10 cellular contexts compared by ENCODE assay signal in genomic region chr1:44239337-44239960, GRCh38. TPM values are rescaled to one million over a fixed set of nuclear protein-coding genes. Genes with fewer than 3 reads are reported as not detected.
DNase-seq lines count a peak whose midpoint lies in the region; ATAC-seq and TF ChIP-seq lines count a peak whose summit lies in the region.
"Had no signal": no experiment of that assay in that cellular context is flagged by ENCODE, and none has a peak within 500 bp of the region (broad histone marks: within the 10 kb centered on the region; RNA-seq: fewer than 3 reads in every experiment).

No MANE protein-coding gene starts in this region.

- intact Hi-C loops in breast epithelium (cut with DNase I; ENCODE audit: low total_unique reads), result no loop called here
- intact Hi-C loops in MCF 10A (cut with micrococcal nuclease), result no loop called here
- intact Hi-C loops in body of pancreas (cut with DNase I), result no loop called here

- CTCF ChIA-PET in MCF 10A (lab: Yijun Ruan, JAX), result interaction anchor here (0.6 to 1.4 kb wide), 3 partner anchors 22 to 355 kb away, joined by 3 to 7 read pairs (median 6); no protein-coding TSS in a partner anchor

- H2BK15ac ChIP-seq in mesenchymal stem cell (ENCODE audit: low read depth, poor library complexity, severe bottlenecking), result peak overlapping the region; percentile 38

- POLR2A ChIA-PET in MCF 10A (lab: Yijun Ruan, JAX), result no interaction called here

- H3K4me2 ChIP-seq in mesenchymal stem cell (ENCODE audit: low read length, poor library complexity, severe bottlenecking), result no peak overlapping the region

- H3K4ac ChIP-seq in mesenchymal stem cell (ENCODE audit: low read depth in 1 of 2, low read length in 2 of 2), result peak overlapping the region; percentile 55 to 57

- 26% methylated on average over 7 of the region's 8 CpGs for WGBS in mesenchymal stem cell
- 55 to 64% methylated on average over 8 of the region's 8 CpGs for WGBS in body of pancreas, 2 donors

- H3K9me3 ChIP-seq in breast epithelium (no peaks in the 10 kb centered on the region), mesenchymal stem cell (ENCODE audit: control insufficient read depth, low read length) (no peaks in the 10 kb centered on the region), body of pancreas (no peaks in the 10 kb centered on the region)
- H3K9me3 ChIP-seq: right lobe of liver had no signal

- peak overlapping the region; percentile 27 to 87 for H3K27ac ChIP-seq in breast epithelium
- peak overlapping the region; percentile 68 to 91 for H3K27ac ChIP-seq in coronary artery
- peak overlapping the region; percentile 63 for H3K27ac ChIP-seq in mesenchymal stem cell (ENCODE audit: low read length, poor library complexity, severe bottlenecking)
- H3K27ac ChIP-seq in body of pancreas, result peak overlapping the region in 1 of 4 donors; percentile 24

- H4K8ac ChIP-seq in mesenchymal stem cell (ENCODE audit: low read length), result peak overlapping the region; percentile 82

- H3K9ac ChIP-seq in mesenchymal stem cell (ENCODE audit: low read length), result peak overlapping the region; percentile 32

- no peak overlapping the region for H2AFZ ChIP-seq in mesenchymal stem cell (ENCODE audit: low read depth, low read length)

- H3K9me3 Mint-ChIP-seq in MCF 10A (ENCODE audit: unreplicated experiment), result no peaks in the 10 kb centered on the region

- H2BK12ac ChIP-seq in mesenchymal stem cell (ENCODE audit: low read length in 2 of 2), result peak overlapping the region in 1 of 2 experiments; percentile 67

- H3K36me3 Mint-ChIP-seq in MCF 10A (ENCODE audit: insufficient read depth, unreplicated experiment), result peaks cover 25% of the 10 kb centered on the region

- no peak overlapping the region for H3K4me3 Mint-ChIP-seq in MCF 10A (ENCODE audit: unreplicated experiment)

- H3K4me1 Mint-ChIP-seq in MCF 10A (ENCODE audit: insufficient read depth, unreplicated experiment), result no peaks in the 10 kb centered on the region

- H3K14ac ChIP-seq in mesenchymal stem cell (ENCODE audit: low read length in 2 of 2), result peak overlapping the region in 1 of 2 experiments; percentile 29

- no peak overlapping the region for H3K27ac Mint-ChIP-seq in MCF 10A (ENCODE audit: low read depth, unreplicated experiment)

- no peaks in the 10 kb centered on the region for H3K27me3 Mint-ChIP-seq in MCF 10A (ENCODE audit: insufficient read depth, unreplicated experiment)

- peak overlapping the region; percentile 86 for H2BK120ac ChIP-seq in mesenchymal stem cell (ENCODE audit: low read depth, low read length)

- peak overlapping the region; percentile 61 to 73 for H3K18ac ChIP-seq in mesenchymal stem cell (ENCODE audit: low read depth in 1 of 2, low read length in 2 of 2)

- ATAC-seq in body of pancreas (no peak), GM19395 (IDR thresholded peaks at IDR 0.05; ENCODE audit: unreplicated experiment) (no peak)

- H3K4me1 ChIP-seq in breast epithelium (no peaks in the 10 kb centered on the region), mesenchymal stem cell (ENCODE audit: control insufficient read depth, insufficient read depth, low read depth, low read length) (peaks cover 36% of the 10 kb centered on the region), body of pancreas (no peaks in the 10 kb centered on the region)
- H3K4me1 ChIP-seq: right lobe of liver had no signal

- TF ChIP-seq POLR2A in breast epithelium (IDR thresholded peaks at IDR 0.05) (no peak), body of pancreas (IDR thresholded peaks at IDR 0.05) (no peak)

- no peak overlapping the region for H3K23ac ChIP-seq in mesenchymal stem cell (ENCODE audit: low read length in 2 of 2)

- TF ChIP-seq CTCF in breast epithelium (IDR thresholded peaks at IDR 0.05), result no peak
- no peak for TF ChIP-seq CTCF in MCF 10A (IDR thresholded peaks at IDR 0.05; ENCODE audit: unreplicated experiment)
- TF ChIP-seq CTCF in coronary artery (IDR thresholded peaks at IDR 0.05), result no peak
- TF ChIP-seq CTCF in body of pancreas (IDR thresholded peaks at IDR 0.05), result no peak

- H3K79me1 ChIP-seq in mesenchymal stem cell (replicated peaks; ENCODE audit: low read length, poor library complexity, severe bottlenecking), result peaks cover 8% of the 10 kb centered on the region

- DNase-seq in breast epithelium (ENCODE audit: low spot score in 2 of 2), result no peak
- no peak for DNase-seq in MCF 10A (ENCODE audit: unreplicated experiment)
- no peak for DNase-seq in coronary artery (ENCODE audit: low spot score)
- peak; percentile 66 for DNase-seq in mesenchymal stem cell
- no peak for DNase-seq in body of pancreas
- DNase-seq in SIG-M5 treated with dmso at 0.1 percent for 504 hours (lab: John Stamatoyannopoulos, UW; ENCODE audit: unreplicated experiment), result no peak
- DNase-seq in middle frontal gyrus (ENCODE audit: extremely low spot score, low spot score), result no peak
- DNase-seq: Calu3, right lobe of liver had no signal

- BruUV-seq in MCF 10A (replicated peaks; lab: Mats Ljungman, UMichigan), result no TSS peak

- no peak overlapping the region for H2BK5ac ChIP-seq in mesenchymal stem cell (ENCODE audit: low read depth, low read length, poor library complexity, severe bottlenecking)

- H3K36me3 ChIP-seq in breast epithelium, result no peaks in the 10 kb centered on the region
- peaks cover 24 to 40% of the 10 kb centered on the region in 2 experiments for H3K36me3 ChIP-seq in mesenchymal stem cell (ENCODE audit: control insufficient read depth in 1 of 2, insufficient read depth in 2 of 2, low read depth in 1 of 2, low read length in 2 of 2)
- peaks cover 0 to 2% of the 10 kb centered on the region in 2 donors for H3K36me3 ChIP-seq in body of pancreas (replicated peaks in 1 of 2; ENCODE audit: insufficient read depth in 1 of 2, low read depth in 2 of 2)
- H3K36me3 ChIP-seq: right lobe of liver had no signal

- H2AK5ac ChIP-seq in mesenchymal stem cell (ENCODE audit: low read length, severe bottlenecking), result peak overlapping the region; percentile 29

- H3K27me3 ChIP-seq in breast epithelium (no peaks in the 10 kb centered on the region), mesenchymal stem cell (ENCODE audit: control insufficient read depth in 1 of 2, insufficient read depth in 1 of 2, low read length in 2 of 2) (no peaks in the 10 kb centered on the region), body of pancreas (no peaks in the 10 kb centered on the region)
- H3K27me3 ChIP-seq: right lobe of liver had no signal

- no peak overlapping the region for H3K4me3 ChIP-seq in breast epithelium
- no peak overlapping the region for H3K4me3 ChIP-seq in coronary artery
- no peak overlapping the region for H3K4me3 ChIP-seq in mesenchymal stem cell (ENCODE audit: insufficient read depth in 1 of 2, low read depth in 1 of 2, low read length in 2 of 2)
- no peak overlapping the region for H3K4me3 ChIP-seq in body of pancreas
- H3K4me3 ChIP-seq: right lobe of liver had no signal

- H4K91ac ChIP-seq in mesenchymal stem cell (ENCODE audit: low read length), result peak overlapping the region; percentile 87

RNA-seq across cellular contexts. Expression of gene DMAP1, which starts 26.2 kb away (rescaled TPM):
- total RNA-seq in breast epithelium, result 10 to 100 TPM; 40.3 to 66.2 (median 51.4) TPM
- total RNA-seq in MCF 10A (2022), result 36.6 and 38.5 TPM in 2 replicates
- 18.5 TPM for polyA plus RNA-seq in mesenchymal stem cell (2013, experiment 1 of 2)
- 18.4 TPM for polyA plus RNA-seq in mesenchymal stem cell (2013, experiment 2 of 2)
- 10 to 100 TPM; 39.2 to 93.3 TPM for total RNA-seq in body of pancreas
